Comparison of ENCODE assay signal across 2 cellular contexts in the genomic region with DNA sequence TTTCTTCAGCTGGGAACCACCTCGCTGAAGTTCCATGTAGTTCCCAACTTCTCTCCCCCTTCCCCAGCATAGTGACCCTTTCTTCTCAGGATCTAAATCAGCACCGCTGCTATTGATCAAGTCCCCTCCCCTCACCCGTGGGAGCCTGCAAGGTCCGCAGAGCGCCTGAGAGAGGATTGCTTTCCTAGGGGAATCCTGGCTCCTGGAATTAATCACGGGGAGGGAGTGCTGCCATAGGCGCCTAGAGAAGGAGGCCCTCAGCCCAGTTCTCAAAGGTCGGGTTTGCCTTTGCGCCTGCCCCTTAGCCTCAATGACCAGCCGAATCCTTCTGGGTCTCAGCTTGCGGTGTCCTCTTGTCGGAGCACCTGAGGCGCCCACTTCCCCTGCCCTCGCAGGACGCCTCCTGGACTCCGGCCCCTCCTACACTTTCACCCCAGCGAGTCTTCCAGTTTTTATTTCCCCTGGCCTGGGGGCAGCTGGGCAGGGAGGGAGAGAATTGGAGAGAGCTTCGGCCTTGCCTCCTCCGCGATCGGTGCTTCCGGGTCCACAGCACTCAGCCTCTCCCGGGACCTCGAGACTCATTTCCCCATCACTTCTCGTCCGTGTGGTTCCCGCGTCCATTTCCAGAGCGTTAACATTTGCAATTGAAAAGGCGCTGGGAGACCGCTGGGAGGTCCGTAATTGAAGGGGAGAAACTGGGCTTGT.
TF ChIP-seq lines count a peak whose summit lies in the region.

No MANE protein-coding gene starts in this region.

TF ChIP-seq in GM23338, 12 proteins besides CTCF, POLR2A, EP300 and RAD21:
- TF ChIP-seq EZH2 (IDR thresholded peaks at IDR 0.05; ENCODE audit: low read depth, unreplicated experiment) = peak; percentile 92
- TF ChIP-seq, protein P1, sequence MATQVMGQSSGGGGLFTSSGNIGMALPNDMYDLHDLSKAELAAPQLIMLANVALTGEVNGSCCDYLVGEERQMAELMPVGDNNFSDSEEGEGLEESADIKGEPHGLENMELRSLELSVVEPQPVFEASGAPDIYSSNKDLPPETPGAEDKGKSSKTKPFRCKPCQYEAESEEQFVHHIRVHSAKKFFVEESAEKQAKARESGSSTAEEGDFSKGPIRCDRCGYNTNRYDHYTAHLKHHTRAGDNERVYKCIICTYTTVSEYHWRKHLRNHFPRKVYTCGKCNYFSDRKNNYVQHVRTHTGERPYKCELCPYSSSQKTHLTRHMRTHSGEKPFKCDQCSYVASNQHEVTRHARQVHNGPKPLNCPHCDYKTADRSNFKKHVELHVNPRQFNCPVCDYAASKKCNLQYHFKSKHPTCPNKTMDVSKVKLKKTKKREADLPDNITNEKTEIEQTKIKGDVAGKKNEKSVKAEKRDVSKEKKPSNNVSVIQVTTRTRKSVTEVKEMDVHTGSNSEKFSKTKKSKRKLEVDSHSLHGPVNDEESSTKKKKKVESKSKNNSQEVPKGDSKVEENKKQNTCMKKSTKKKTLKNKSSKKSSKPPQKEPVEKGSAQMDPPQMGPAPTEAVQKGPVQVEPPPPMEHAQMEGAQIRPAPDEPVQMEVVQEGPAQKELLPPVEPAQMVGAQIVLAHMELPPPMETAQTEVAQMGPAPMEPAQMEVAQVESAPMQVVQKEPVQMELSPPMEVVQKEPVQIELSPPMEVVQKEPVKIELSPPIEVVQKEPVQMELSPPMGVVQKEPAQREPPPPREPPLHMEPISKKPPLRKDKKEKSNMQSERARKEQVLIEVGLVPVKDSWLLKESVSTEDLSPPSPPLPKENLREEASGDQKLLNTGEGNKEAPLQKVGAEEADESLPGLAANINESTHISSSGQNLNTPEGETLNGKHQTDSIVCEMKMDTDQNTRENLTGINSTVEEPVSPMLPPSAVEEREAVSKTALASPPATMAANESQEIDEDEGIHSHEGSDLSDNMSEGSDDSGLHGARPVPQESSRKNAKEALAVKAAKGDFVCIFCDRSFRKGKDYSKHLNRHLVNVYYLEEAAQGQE (IDR thresholded peaks at IDR 0.05; ENCODE audit: unreplicated experiment) = no peak

TF ChIP-seq in H1, 55 proteins besides CTCF, POLR2A, EP300 and RAD21:
- TF ChIP-seq SUZ12 (IDR thresholded peaks at IDR 0.05; ENCODE audit: low read length) (peak; percentile 84; the same call in 1 of the 2 replicates), HDAC6 (IDR thresholded peaks at IDR 0.05; ENCODE audit: low read depth, low read length) (no peak), FOSL1 (IDR thresholded peaks at IDR 0.05; ENCODE audit: insufficient read depth, low read depth, low read length) (no peak), RNF2 (IDR thresholded peaks at IDR 0.05; ENCODE audit: borderline replicate concordance, low read depth, low read length, missing control alignments, poor library complexity, severe bottlenecking) (peak; percentile 83), KDM4A (IDR thresholded peaks at IDR 0.05; ENCODE audit: low read depth, low read length, severe bottlenecking) (peak; percentile 24), EZH2 (IDR thresholded peaks at IDR 0.05; ENCODE audit: low read depth, low read length, severe bottlenecking) (peak; percentile 83), KDM5A (IDR thresholded peaks at IDR 0.05; ENCODE audit: low read length) (no peak), NRF1 (IDR thresholded peaks at IDR 0.05; ENCODE audit: low read depth, low read length) (no peak), JUN (IDR thresholded peaks at IDR 0.05; ENCODE audit: low read depth, low read length) (no peak), CTBP2 (IDR thresholded peaks at IDR 0.05; ENCODE audit: borderline replicate concordance, insufficient read depth, insufficient read length, low read length) (peak; percentile 76), TAF1 (IDR thresholded peaks at IDR 0.05; ENCODE audit: low read depth, low read length) (no peak), TBP (IDR thresholded peaks at IDR 0.05; ENCODE audit: low read depth, low read length) (no peak), SIX5 (IDR thresholded peaks at IDR 0.05; ENCODE audit: low read depth, low read length) (no peak), PHF8 (conservative IDR thresholded peaks at IDR 0.05; ENCODE audit: low read depth, low read length) (no peak)
- TF ChIP-seq, protein P2, sequence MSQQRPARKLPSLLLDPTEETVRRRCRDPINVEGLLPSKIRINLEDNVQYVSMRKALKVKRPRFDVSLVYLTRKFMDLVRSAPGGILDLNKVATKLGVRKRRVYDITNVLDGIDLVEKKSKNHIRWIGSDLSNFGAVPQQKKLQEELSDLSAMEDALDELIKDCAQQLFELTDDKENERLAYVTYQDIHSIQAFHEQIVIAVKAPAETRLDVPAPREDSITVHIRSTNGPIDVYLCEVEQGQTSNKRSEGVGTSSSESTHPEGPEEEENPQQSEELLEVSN (IDR thresholded peaks at IDR 0.05) = no peak
- TF ChIP-seq, protein P3, sequence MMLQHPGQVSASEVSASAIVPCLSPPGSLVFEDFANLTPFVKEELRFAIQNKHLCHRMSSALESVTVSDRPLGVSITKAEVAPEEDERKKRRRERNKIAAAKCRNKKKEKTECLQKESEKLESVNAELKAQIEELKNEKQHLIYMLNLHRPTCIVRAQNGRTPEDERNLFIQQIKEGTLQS (IDR thresholded peaks at IDR 0.05; ENCODE audit: insufficient read depth, low read depth, low read length) = no peak
